32 cellular contexts compared by ENCODE assay signal in genomic region chr3:188380722-188381121, GRCh38.
"Had no signal": no experiment of that assay in that cellular context is flagged by ENCODE, and none has a peak within 500 bp of the region (broad histone marks: within the 10 kb centered on the region; RNA-seq: fewer than 3 reads in every experiment).

No MANE protein-coding gene starts in this region.

- ATAC-seq: effector memory CD8-positive, alpha-beta T cell; heart right ventricle; naive thymus-derived CD8-positive, alpha-beta T cell; psoas muscle; right cardiac atrium; stimulated activated naive B cell treated with anti-CD40 and anti-IgM and Interleukin-4, amounts not matched to agents 10 μg/mL and 1 μg/mL and 100 μg/mL, for 72 hours; upper lobe of right lung had no signal

- H3K4me1 ChIP-seq: uterus had no signal

- H3K27me3 Mint-ChIP-seq: effector memory CD8-positive, alpha-beta T cell; naive thymus-derived CD8-positive, alpha-beta T cell; stimulated activated naive B cell treated with anti-CD40 and anti-IgM and Interleukin-4, amounts not matched to agents 10 μg/mL and 1 μg/mL and 100 μg/mL, for 72 hours; stimulated activated naive CD8-positive, alpha-beta T cell treated with anti-CD3 and anti-CD28 coated beads, Interleukin-15, Interleukin-2, amounts not matched to agents 100 ng/mL and 50 ng/mL, for 24 hours had no signal

- DNase-seq: dermis blood vessel endothelial cell; effector memory CD8-positive, alpha-beta T cell; erythroblast; esophagus squamous epithelium; foreskin melanocyte; glutamatergic neuron; heart right ventricle; hypothalamus; immature natural killer cell; islet precursor cell; kidney glomerular epithelial cell; mesenchymal stem cell; naive thymus-derived CD8-positive, alpha-beta T cell; nephron progenitor cell; nucleus accumbens; ovary; posterior cingulate gyrus; psoas muscle; right cardiac atrium; sigmoid colon; spleen; stimulated activated CD4-positive, alpha-beta T cell treated with anti-CD3 and anti-CD28 coated beads, Interleukin-15, amount 100 ng/mL, for 24 hours; stimulated activated CD4-positive, alpha-beta T cell treated with anti-CD3 and anti-CD28 coated beads, Interleukin-2, amount 100 ng/mL, for 48 hours; stimulated activated naive B cell treated with anti-CD40 and anti-IgM and Interleukin-4, amounts not matched to agents 10 μg/mL and 1 μg/mL and 100 μg/mL, for 72 hours; upper lobe of right lung; uterus had no signal

- H3K27ac ChIP-seq: coronary artery, esophagus squamous epithelium, heart right ventricle, ovary, psoas muscle, sigmoid colon, spleen, thoracic aorta, tibial nerve, upper lobe of right lung, uterus had no signal

- H3K27me3 ChIP-seq: esophagus squamous epithelium, heart right ventricle, ovary, sigmoid colon, spleen, tibial nerve, upper lobe of right lung, uterus had no signal

- H3K36me3 ChIP-seq: esophagus squamous epithelium, heart right ventricle, ovary, sigmoid colon, spleen, thoracic aorta, tibial nerve, upper lobe of right lung, uterus had no signal

- H3K4me3 Mint-ChIP-seq: effector memory CD8-positive, alpha-beta T cell; immature natural killer cell; mesothelial cell of epicardium; naive thymus-derived CD8-positive, alpha-beta T cell; nephron progenitor cell; stimulated activated naive CD8-positive, alpha-beta T cell treated with anti-CD3 and anti-CD28 coated beads, Interleukin-15, Interleukin-2, amounts not matched to agents 100 ng/mL and 50 ng/mL, for 24 hours had no signal

- H3K9me3 ChIP-seq: esophagus squamous epithelium, ovary, psoas muscle, sigmoid colon, spleen, thoracic aorta, tibial nerve, upper lobe of right lung, uterus had no signal

- H3K9me3 Mint-ChIP-seq: effector memory CD8-positive, alpha-beta T cell; immature natural killer cell had no signal

- H3K27ac Mint-ChIP-seq: effector memory CD8-positive, alpha-beta T cell; mesothelial cell of epicardium; nephron progenitor cell; stimulated activated naive B cell treated with anti-CD40 and anti-IgM and Interleukin-4, amounts not matched to agents 10 μg/mL and 1 μg/mL and 100 μg/mL, for 72 hours; stimulated activated naive CD8-positive, alpha-beta T cell treated with anti-CD3 and anti-CD28 coated beads, Interleukin-15, Interleukin-2, amounts not matched to agents 100 ng/mL and 50 ng/mL, for 24 hours had no signal

- H3K4me3 ChIP-seq: coronary artery, esophagus squamous epithelium, heart right ventricle, lung, ovary, psoas muscle, sigmoid colon, spleen, thoracic aorta, tibial nerve, upper lobe of right lung, uterus had no signal
